Comparison of ENCODE assay signal across 1 cellular context in the genomic region with DNA sequence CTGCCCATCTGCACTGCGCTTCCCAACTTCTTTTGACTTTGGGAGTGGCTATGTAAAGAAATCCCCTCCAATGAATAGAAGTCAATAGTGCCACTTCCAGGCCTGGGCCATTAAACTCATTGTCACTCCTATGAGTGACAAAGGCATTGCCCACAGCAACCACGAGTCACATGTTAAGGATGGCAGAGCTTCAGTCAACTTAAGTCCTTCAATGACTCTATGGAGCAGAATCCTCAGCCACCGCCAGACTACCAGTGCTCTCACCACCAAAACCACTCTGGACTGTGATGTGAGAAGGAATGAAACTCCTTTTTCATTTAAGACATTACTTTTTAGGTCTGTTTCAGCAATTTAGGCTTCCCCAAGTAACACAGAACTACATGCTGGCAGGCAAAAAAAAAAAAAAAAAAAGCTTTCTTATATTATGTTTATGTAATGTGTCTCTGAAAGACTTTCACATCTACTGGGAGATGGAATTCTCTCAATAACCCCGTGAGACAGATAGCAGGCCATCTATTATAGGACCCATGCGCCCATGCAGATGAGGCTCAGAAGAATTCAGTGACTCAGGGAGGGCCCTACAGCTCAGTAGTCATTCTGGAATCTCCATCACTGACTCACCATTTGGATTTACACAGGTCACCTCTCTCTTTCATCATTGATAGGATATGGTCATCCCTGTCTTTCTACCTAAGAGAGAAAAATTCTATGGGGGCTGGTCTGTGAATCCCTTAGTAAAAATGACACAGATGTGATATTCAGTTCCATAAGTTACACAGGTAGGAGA.
A peak's percentile ranks its signal among the peaks of the same experiment; 100 is the strongest.
TF ChIP-seq lines count a peak whose summit lies in the region.

No MANE protein-coding gene starts in this region.

TF ChIP-seq in IMR-90, 13 proteins besides CTCF, POLR2A, EP300 and RAD21 (continued from another document):
- TF ChIP-seq FOS (IDR thresholded peaks at IDR 0.05; ENCODE audit: low read depth, low read length) (peak; percentile 16; the same call in 1 of the 2 replicates), RCOR1 (IDR thresholded peaks at IDR 0.05; ENCODE audit: insufficient replicate concordance, low read length) (no peak), CEBPB (IDR thresholded peaks at IDR 0.05; ENCODE audit: low read depth, low read length) (0 out of 2 replicates have a peak, but pooled peaks have one; percentile 1)
